ENCODE assay signal across 8 cellular contexts in genomic region chr3:14145236-14145635, GRCh38. TPM values are rescaled to one million over a fixed set of nuclear protein-coding genes. Genes with fewer than 3 reads are reported as not detected.
DNase-seq lines count a peak whose midpoint lies in the region; ATAC-seq and TF ChIP-seq lines count a peak whose summit lies in the region.

No MANE protein-coding gene starts in this region.

- H3K4me1 ChIP-seq in Caco-2 (peaks cover 26% of the 10 kb centered on the region), SJSA1 (replicated peaks) (peaks cover 37% of the 10 kb centered on the region), esophagus muscularis mucosa (peaks cover 52 to 83% (median 78%) of the 10 kb centered on the region in 4 donors), rectal smooth muscle tissue (ENCODE audit: control insufficient read depth, insufficient read depth, low read length) (peaks cover 31% of the 10 kb centered on the region)

- peaks cover 2% of the 10 kb centered on the region for H3K36me3 ChIP-seq in Caco-2 (ENCODE audit: control insufficient read depth, insufficient read depth, low read length)
- peaks cover 61% of the 10 kb centered on the region for H3K36me3 ChIP-seq in SJSA1
- peaks cover 23 to 70% (median 64%) of the 10 kb centered on the region in 4 donors for H3K36me3 ChIP-seq in esophagus muscularis mucosa
- peaks cover 27% of the 10 kb centered on the region for H3K36me3 ChIP-seq in rectal smooth muscle tissue (ENCODE audit: control insufficient read depth, insufficient read depth, low read length)

- peak overlapping the region; percentile 99 for H3K27ac ChIP-seq in SJSA1
- peak overlapping the region; percentile 86 to 92 (median 90) for H3K27ac ChIP-seq in esophagus muscularis mucosa (replicated peaks in 1 of 4)
- peak overlapping the region; percentile 87 for H3K27ac ChIP-seq in rectal smooth muscle tissue (ENCODE audit: low read depth, low read length)

- intact Hi-C loops in Caco-2 (cut with micrococcal nuclease; ENCODE audit: unreplicated experiment) = no loop called here
- intact Hi-C loops in esophagus muscularis mucosa (cut with DNase I) = no loop called here

- peaks cover 14% of the 10 kb centered on the region for H3K4me1 Mint-ChIP-seq in Caco-2 (ENCODE audit: low read depth, unreplicated experiment)

- no peaks in the 10 kb centered on the region for H3K9me3 ChIP-seq in Caco-2
- no peaks in the 10 kb centered on the region for H3K9me3 ChIP-seq in SJSA1 (replicated peaks)
- no peaks in the 10 kb centered on the region for H3K9me3 ChIP-seq in esophagus muscularis mucosa

- no TSS peak for BruUV-seq in Caco-2 (replicated peaks; lab: Mats Ljungman, UMichigan)

- no peak overlapping the region for H3K4me3 Mint-ChIP-seq in Caco-2 (ENCODE audit: unreplicated experiment)

- H3K27me3 Mint-ChIP-seq in Caco-2 (ENCODE audit: insufficient read depth, unreplicated experiment) = no peaks in the 10 kb centered on the region

- 75% methylated on average over 9 of the region's 9 CpGs for WGBS in esophagus muscularis mucosa

- H3K36me3 Mint-ChIP-seq in Caco-2 (ENCODE audit: insufficient read depth, unreplicated experiment) = peaks cover 35% of the 10 kb centered on the region

- H3K27me3 ChIP-seq in Caco-2 (replicated peaks; ENCODE audit: control insufficient read depth, insufficient read depth, low read length) (no peaks in the 10 kb centered on the region), SJSA1 (replicated peaks) (no peaks in the 10 kb centered on the region), esophagus muscularis mucosa (no peaks in the 10 kb centered on the region), rectal smooth muscle tissue (ENCODE audit: control insufficient read depth, insufficient read depth, low read length) (no peaks in the 10 kb centered on the region)

- H3K9ac ChIP-seq in rectal smooth muscle tissue (ENCODE audit: low read length) = no peak overlapping the region

- CTCF ChIA-PET in Caco-2 (lab: Charles Lee) = interaction anchor here (0.6 to 3.2 kb wide), 2 partner anchors 167 to 249 kb away, joined by 3 to 12 read pairs; no protein-coding TSS in a partner anchor

- no peak for TF ChIP-seq CTCF in Caco-2 (IDR thresholded peaks at IDR 0.05; ENCODE audit: insufficient read depth in 1 of 2, low read depth in 1 of 2, low read length in 1 of 2, severe bottlenecking in 1 of 2, unreplicated experiment in 1 of 2)
- no peak for TF ChIP-seq CTCF in esophagus muscularis mucosa (IDR thresholded peaks at IDR 0.05)

- TF ChIP-seq POLR2A in esophagus muscularis mucosa (IDR thresholded peaks at IDR 0.05; ENCODE audit: low read depth) = no peak

- TF ChIP-seq EP300 in esophagus muscularis mucosa (IDR thresholded peaks at IDR 0.05) = no peak

- ATAC-seq in GM18498 (IDR thresholded peaks at IDR 0.05; ENCODE audit: unreplicated experiment) = no peak

- H3K27ac Mint-ChIP-seq in Caco-2 (ENCODE audit: unreplicated experiment) = peak overlapping the region; percentile 93

- DNase-seq in Caco-2 = peak in 1 of 2 experiments; percentile 18
- DNase-seq in SJSA1 (ENCODE audit: low read depth in 1 of 2, low spot score in 2 of 2) = no peak
- DNase-seq in esophagus muscularis mucosa (ENCODE audit: extremely low spot score) = no peak
- no peak for DNase-seq in NOMO-1 treated with dmso at 0.1 percent for 144 hours (lab: John Stamatoyannopoulos, UW; ENCODE audit: unreplicated experiment)
- DNase-seq in activated effector memory CD4-positive, alpha-beta T cell treated with anti-CD3 and anti-CD28 coated beads, Interleukin-2, amount 50 U/mL, for 16 hours = no peak
- DNase-seq in NCI-H82 treated with DMSO at 0.1 percent for 48 hours (lab: John Stamatoyannopoulos, UW; ENCODE audit: unreplicated experiment) = no peak

- POLR2A ChIA-PET in Caco-2 (lab: Charles Lee) = interaction anchor here (3.3 kb wide), 1 partner anchor 34 kb away, joined by 20 read pairs; the partner anchor contains the start of genes LSM3 and XPC

- H3K4me3 ChIP-seq in Caco-2 (ENCODE audit: low read depth, low read length) = no peak overlapping the region
- H3K4me3 ChIP-seq in SJSA1 = no peak overlapping the region
- peak overlapping the region in 2 of 4 donors; percentile 34 for H3K4me3 ChIP-seq in esophagus muscularis mucosa
- H3K4me3 ChIP-seq in rectal smooth muscle tissue (ENCODE audit: low read length) = no peak overlapping the region

- no peaks in the 10 kb centered on the region for H3K9me3 Mint-ChIP-seq in Caco-2 (ENCODE audit: unreplicated experiment)

RNA-seq across cellular contexts. Expression of gene TMEM43, which starts 20.4 kb away (rescaled TPM):
- total RNA-seq in Caco-2 (2022) (33.0 and 35.2 TPM in 2 replicates), esophagus muscularis mucosa (100 to 1,000 TPM; 131 to 208 (median 179) TPM)
- total RNA-seq in SJSA1 (2014; rRNA removed; shearing (Covaris generic)) = 82.1 and 82.7 TPM in 2 replicates

RNA-seq across cellular contexts. Expression of gene CHCHD4, which starts 20.6 kb away (rescaled TPM):
- total RNA-seq in Caco-2 (2022) (15.3 and 15.9 TPM in 2 replicates), esophagus muscularis mucosa (10 to 100 TPM; 21.2 to 27.0 (median 24.3) TPM)
- total RNA-seq in SJSA1 (2014; rRNA removed; shearing (Covaris generic)) = 12.8 and 17.3 TPM in 2 replicates

RNA-seq across cellular contexts. Expression of gene XPC, which starts 33.2 kb away (rescaled TPM):
- total RNA-seq in Caco-2 (2022) (31.0 and 33.1 TPM in 2 replicates), esophagus muscularis mucosa (10 to 100 TPM; 28.9 to 41.9 (median 37.8) TPM)
- 12.9 and 17.7 TPM in 2 replicates for total RNA-seq in SJSA1 (2014; rRNA removed; shearing (Covaris generic))

RNA-seq across cellular contexts. Expression of gene LSM3, which starts 33.4 kb away (rescaled TPM):
- total RNA-seq in Caco-2 (2022) (19.1 and 20.5 TPM in 2 replicates), esophagus muscularis mucosa (10 to 100 TPM in 2 of 4 donors, 1 to 10 TPM in 2; 8.0 to 12.0 (median 9.6) TPM)
- 22.4 and 25.9 TPM in 2 replicates for total RNA-seq in SJSA1 (2014; rRNA removed; shearing (Covaris generic))
